Comparison of ENCODE assay signal across 22 cellular contexts in genomic region chr10:33657913-33658312, GRCh38.
"Had no signal": no experiment of that assay in that cellular context is flagged by ENCODE, and none has a peak within 500 bp of the region (broad histone marks: within the 10 kb centered on the region; RNA-seq: fewer than 3 reads in every experiment).

No MANE protein-coding gene starts in this region.

- H2AFZ ChIP-seq: PC-9 had no signal

- H3K27me3 ChIP-seq: MG63, SJCRH30 had no signal

- H3K4me3 ChIP-seq: MG63, PC-9, SJCRH30, SK-N-MC had no signal

- H3K27ac ChIP-seq: PC-9, RWPE1, SJCRH30, SK-N-MC had no signal

- ATAC-seq: Panc1 had no signal

- H3K4me2 ChIP-seq: PC-9 had no signal

- H3K9me3 ChIP-seq: MG63, SJCRH30 had no signal

- H3K36me3 ChIP-seq: MG63, SJCRH30 had no signal

- H3K4me1 ChIP-seq: SJCRH30 had no signal

- DNase-seq: MG63, NCI-H1048, NCI-H1436, NCI-H146, NCI-H1694, NCI-H1930, NCI-H2081 treated with DMSO at 0.1 percent for 48 hours, NCI-H2107, NCI-H2171, NCI-H226, NCI-H446 treated with DMSO at 0.1 percent for 48 hours, NCI-H510A, NCI-H524, NCI-H526, NCI-H748 treated with DMSO at 0.1 percent for 48 hours, PC-9, SHP77, SIG-M5, SJCRH30 had no signal
